ENCODE assay signal across 8 cellular contexts in the genomic region with DNA sequence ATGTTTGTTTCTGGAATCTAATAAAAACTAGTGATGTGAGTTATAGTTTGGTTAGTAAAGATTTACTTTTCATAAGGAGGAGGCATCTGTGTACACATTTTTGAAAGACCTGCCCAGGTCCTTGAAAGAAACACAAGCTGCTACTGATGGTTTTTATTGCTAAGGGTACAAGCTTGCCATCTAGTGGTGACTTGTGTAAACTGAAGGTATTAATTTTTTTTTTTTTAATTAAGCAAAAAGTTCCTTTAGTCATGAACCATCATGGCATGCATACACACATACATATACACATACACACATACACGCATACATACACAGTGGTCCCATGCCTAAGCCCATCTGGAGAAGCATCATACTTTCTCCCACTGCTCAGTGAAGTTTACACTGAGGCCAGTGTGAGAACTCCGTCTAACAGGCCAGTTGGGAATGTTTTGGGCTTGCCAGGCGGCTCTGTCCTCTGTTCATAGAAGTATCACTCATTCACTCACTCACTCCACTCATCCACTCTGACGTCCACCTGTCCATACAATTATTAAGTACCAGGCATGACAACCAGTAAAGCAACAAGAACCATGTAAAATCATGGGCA.
DNase-seq lines count a peak whose midpoint lies in the region; ATAC-seq, FAIRE-seq and TF ChIP-seq lines count a peak whose summit lies in the region.

No MANE protein-coding gene starts in this region.

- H3K9me1 ChIP-seq in K562 (ENCODE audit: control insufficient read depth, insufficient read depth, low read length), result no peaks in the 10 kb centered on the region

- intact Hi-C loops in Right ventricle myocardium inferior (cut with DNase I) (loop anchor here (2.0 to 10.0 kb wide), 2 partner anchors 136 to 608 kb away; no protein-coding TSS in a partner anchor), left cardiac atrium (cut with DNase I) (no loop called here), K562 (cut with micrococcal nuclease) (no loop called here)

- POLR2A ChIA-PET in K562 (lab: Yijun Ruan, JAX), result interaction anchor here (0.6 kb wide), 1 partner anchor 8 kb away, joined by 3 read pairs; no protein-coding TSS in a partner anchor

- H3K4me3 ChIP-seq in K562, result no peak overlapping the region

- H3K36me3 ChIP-seq in K562 (ENCODE audit: control insufficient read depth, insufficient read depth, low read length), result no peaks in the 10 kb centered on the region

- FAIRE-seq in K562 (lab: Jason Lieb, UNC), result no peak

- no peak overlapping the region for H3K9ac ChIP-seq in K562 (ENCODE audit: insufficient read depth in 1 of 2, low read depth in 2 of 2, low read length in 2 of 2)

- H3K27me3 ChIP-seq in K562 (ENCODE audit: control insufficient read depth in 2 of 2, insufficient read depth in 2 of 2, low read length in 2 of 2), result no peaks in the 10 kb centered on the region

- H3K9me3 ChIP-seq in K562 (replicated peaks; ENCODE audit: control insufficient read depth, insufficient read depth, low read depth, low read length), result no peaks in the 10 kb centered on the region

- no peak overlapping the region for H3K27ac ChIP-seq in K562 (ENCODE audit: extremely low read depth, low read depth, low read length)

- peak; percentile 32 to 34; a peak in 2 of 4 replicates for TF ChIP-seq RAD21 in K562 (CRISPR knock-in tag; conservative IDR thresholded peaks at IDR 0.05 in 1 of 2, IDR thresholded peaks at IDR 0.05 in 1 of 2)

- DNase-seq in Right ventricle myocardium inferior (ENCODE audit: missing footprints) (no peak), left cardiac atrium (no peak), NCI-H2171 (lab: John Stamatoyannopoulos, UW) (peak; percentile 47), K562 (ENCODE audit: extremely low read depth in 1 of 4, low spot score in 3 of 4) (peak; percentile 8 to 14 (median 10)), left lobe of liver (ENCODE audit: low spot score) (no peak), activated gamma-delta T cell treated with Interleukin-2 at 50 U/mL for 16 hours (no peak), SHP77 treated with DMSO at 0.1 percent for 48 hours (lab: John Stamatoyannopoulos, UW) (no peak)

- no peak overlapping the region for H3K4me2 ChIP-seq in K562 (ENCODE audit: insufficient read depth, low read length)

- no peaks in the 10 kb centered on the region for H3K79me2 ChIP-seq in K562 (ENCODE audit: control insufficient read depth, insufficient read depth, low read length)

- in situ Hi-C loops in K562 (cut with MboI), result no loop called here

- no TSS peak for BruUV-seq in K562 (replicated peaks; lab: Mats Ljungman, UMichigan)

- peak; percentile 9 to 54 (median 38); a peak in 4 of 6 replicates for TF ChIP-seq CTCF in K562 (IDR thresholded peaks at IDR 0.05 in 2 of 3, conservative IDR thresholded peaks at IDR 0.05 in 1 of 3; ENCODE audit: insufficient read depth in 2 of 3, low read depth in 1 of 3, low read length in 3 of 3)

- no peak for TF ChIP-seq POLR2A in K562 (conservative IDR thresholded peaks at IDR 0.05)

- TF ChIP-seq EP300 in K562 (IDR thresholded peaks at IDR 0.05; ENCODE audit: low read length), result no peak

- H2AFZ ChIP-seq in K562 (ENCODE audit: low read depth, low read length), result no peak overlapping the region

- no peaks in the 10 kb centered on the region for H3K4me1 ChIP-seq in K562 (replicated peaks in 1 of 2; ENCODE audit: control insufficient read depth in 2 of 2, insufficient read depth in 2 of 2, low read length in 2 of 2)

- ATAC-seq in Right ventricle myocardium inferior, result peak; percentile 59
- no peak for ATAC-seq in left cardiac atrium
- no peak for ATAC-seq in K562
- ATAC-seq in left lobe of liver, result peak; percentile 70
- ATAC-seq in GM21423 (IDR thresholded peaks at IDR 0.05; ENCODE audit: unreplicated experiment), result no peak

- CTCF ChIA-PET in K562 (lab: Yijun Ruan, JAX; ENCODE audit: low intra/inter-chr PET ratio), result no interaction called here

- no peaks in the 10 kb centered on the region for H4K20me1 ChIP-seq in K562 (replicated peaks; ENCODE audit: control insufficient read depth, insufficient read depth, low read length)

- 0% methylated on average over 3 of the region's 4 CpGs for WGBS in K562 (ENCODE audit: insufficient coverage, low coverage, missing lambda C conversion rate)

TF ChIP-seq in K562, 482 proteins besides CTCF, POLR2A, EP300 and RAD21:
- TF ChIP-seq PCBP1 (IDR thresholded peaks at IDR 0.05; ENCODE audit: low read depth, low read length, poor library complexity, severe bottlenecking), result no peak
- TF ChIP-seq HDAC3 (IDR thresholded peaks at IDR 0.05; ENCODE audit: borderline replicate concordance, partially characterized antibody), result no peak
- TF ChIP-seq ZNF384 (IDR thresholded peaks at IDR 0.05; ENCODE audit: low read depth, low read length), result peak; percentile 54
- TF ChIP-seq BRF1 (IDR thresholded peaks at IDR 0.05; ENCODE audit: borderline replicate concordance, extremely low read depth, insufficient read length), result no peak
- no peak for TF ChIP-seq CCAR2 (IDR thresholded peaks at IDR 0.05; ENCODE audit: low read depth, low read length)

Comparison
In these comparisons a context has a peak if more than half of its experiments do, and no peak if none do; other contexts are left out.
1. ATAC-seq: peak in Right ventricle myocardium inferior (single experiment) and left lobe of liver (single experiment); none in left cardiac atrium (0 of 2), K562 (single experiment) and GM21423 (single experiment).
2. DNase-seq: peak in NCI-H2171 (single experiment) and K562 (4 of 4); none in Right ventricle myocardium inferior (single experiment), left cardiac atrium (single experiment), left lobe of liver (single experiment), activated gamma-delta T cell treated with Interleukin-2 at 50 U/mL for 16 hours (single experiment) and SHP77 treated with DMSO at 0.1 percent for 48 hours (single experiment).